20 cellular contexts compared by ENCODE assay signal in the genomic region with DNA sequence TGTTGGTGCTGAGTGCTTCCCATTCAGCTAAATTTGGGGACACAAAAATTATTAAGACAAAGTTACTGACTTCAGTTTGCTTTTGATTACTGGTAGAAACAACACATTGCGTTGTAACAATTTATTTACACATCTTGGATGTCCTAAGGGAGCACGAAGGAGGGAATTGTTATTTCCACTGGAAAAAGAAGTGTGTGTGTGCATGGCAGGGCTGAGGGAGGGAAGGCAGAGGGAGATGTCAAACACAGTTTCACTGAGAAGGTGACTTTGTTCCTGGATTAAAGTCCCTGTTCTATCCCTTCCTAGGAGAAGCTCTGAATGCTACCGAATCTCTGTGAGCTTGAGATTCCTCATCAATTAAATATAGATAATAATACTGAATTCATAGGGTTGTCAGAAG. TPM values are rescaled to one million over a fixed set of nuclear protein-coding genes. Genes with fewer than 3 reads are reported as not detected.
DNase-seq lines count a peak whose midpoint lies in the region; ATAC-seq and TF ChIP-seq lines count a peak whose summit lies in the region.
"Had no signal": no experiment of that assay in that cellular context is flagged by ENCODE, and none has a peak within 500 bp of the region (broad histone marks: within the 10 kb centered on the region; RNA-seq: fewer than 3 reads in every experiment).

No MANE protein-coding gene starts in this region.

- H3K36me3 ChIP-seq in breast epithelium, result no peaks in the 10 kb centered on the region
- H3K36me3 ChIP-seq: BE2C; BLaER1 treated with 17β-estradiol and CSF1 and Interleukin-3, amounts not matched to agents 10 nM and 100 nM; HAP-1 had no signal

- no peaks in the 10 kb centered on the region for H3K9me3 ChIP-seq in breast epithelium
- H3K9me3 ChIP-seq: BE2C, HAP-1 had no signal

- no peak for TF ChIP-seq POLR2A in breast epithelium (IDR thresholded peaks at IDR 0.05)

- H3K27me3 ChIP-seq in dorsolateral prefrontal cortex (peaks cover 0 to 4% (median 0%) of the 10 kb centered on the region in 45 donors), breast epithelium (peaks cover 0 to 16% of the 10 kb centered on the region in 2 donors)
- H3K27me3 ChIP-seq: BLaER1 treated with 17β-estradiol and CSF1 and Interleukin-3, amounts not matched to agents 10 nM and 100 nM had no signal

- DNase-seq in Ammon's horn (ENCODE audit: low spot score), result peak; percentile 31
- no peak for DNase-seq in dorsolateral prefrontal cortex
- DNase-seq in pons (ENCODE audit: low spot score), result peak; percentile 92
- DNase-seq in superior temporal gyrus (ENCODE audit: extremely low spot score), result peak; percentile 61
- no peak for DNase-seq in activated T-cell treated with anti-CD3 and anti-CD28 coated beads, Interleukin-2, amount 50 U/mL, for 1 hour
- DNase-seq in breast epithelium (ENCODE audit: low spot score in 2 of 2), result no peak
- no peak for DNase-seq in NCI-H2196 treated with DMSO at 0.1 percent for 48 hours (lab: John Stamatoyannopoulos, UW; ENCODE audit: unreplicated experiment)
- DNase-seq: BE2C; CD4-positive, alpha-beta T cell; CD8-positive, alpha-beta memory T cell; DMS53; DMS79 treated with DMSO at 0.1 percent for 48 hours; GOT3; HFFc6 had no signal

- H3K4me1 ChIP-seq in breast epithelium, result peaks cover 0 to 5% of the 10 kb centered on the region in 2 donors
- H3K4me1 ChIP-seq: BE2C; BLaER1 treated with 17β-estradiol and CSF1 and Interleukin-3, amounts not matched to agents 10 nM and 100 nM; HAP-1 had no signal

- ATAC-seq in HG03196 (IDR thresholded peaks at IDR 0.05; ENCODE audit: unreplicated experiment), result no peak

- intact Hi-C loops in dorsolateral prefrontal cortex (cut with DNase I) (loop anchor here in 1 of 2 donors (10.0 kb wide), 2 partner anchors 245 to 805 kb away; no protein-coding TSS in a partner anchor), breast epithelium (cut with DNase I; ENCODE audit: low total_unique reads) (no loop called here)

- peak overlapping the region in 50 of 59 donors; percentile 0 to 99 (median 66) for H3K27ac ChIP-seq in dorsolateral prefrontal cortex
- H3K27ac ChIP-seq in breast epithelium, result no peak overlapping the region
- H3K27ac ChIP-seq: 22Rv1; BLaER1 treated with 17β-estradiol and CSF1 and Interleukin-3, amounts not matched to agents 10 nM and 100 nM had no signal

- H3K4me3 ChIP-seq in dorsolateral prefrontal cortex (peak overlapping the region in 9 of 59 donors; percentile 5 to 35 (median 15)), breast epithelium (no peak overlapping the region)
- H3K4me3 ChIP-seq: BLaER1 treated with 17β-estradiol and CSF1 and Interleukin-3, amounts not matched to agents 10 nM and 100 nM; HAP-1 had no signal

- TF ChIP-seq CTCF in dorsolateral prefrontal cortex (IDR thresholded peaks at IDR 0.05 in 54 of 56, conservative IDR thresholded peaks at IDR 0.05 in 2 of 56; ENCODE audit: low read depth in 1 of 56, partially characterized antibody in 56 of 56) (peak in 1 of 56 donors; percentile 33), breast epithelium (IDR thresholded peaks at IDR 0.05) (no peak)

RNA-seq across cellular contexts. Expression of a gene that starts 3.8 kb away (rescaled TPM):
- total RNA-seq in dorsolateral prefrontal cortex (10 to 100 TPM; 21.1 to 77.0 (median 41.3) TPM), breast epithelium (10 to 100 TPM in 1 of 3 donors, 1 to 10 TPM in 1, under 1 TPM in 1; 0.66 to 18.1 (median 1.2) TPM)
- total RNA-seq: Daoy, G401, HFFc6 had no signal

Comparison
In these comparisons a context has a peak if more than half of its experiments do, and no peak if none do; other contexts are left out.
1. DNase-seq: peak in Ammon's horn (single experiment), pons (single experiment) and superior temporal gyrus (single experiment); none in dorsolateral prefrontal cortex (0 of 10), activated T-cell treated with anti-CD3 and anti-CD28 coated beads, Interleukin-2, amount 50 U/mL, for 1 hour (single experiment), breast epithelium (0 of 2) and NCI-H2196 treated with DMSO at 0.1 percent for 48 hours (single experiment).
2. H3K27ac ChIP-seq: peak in dorsolateral prefrontal cortex (50 of 59); none in breast epithelium (0 of 2).